8 cellular contexts compared by ENCODE assay signal in the genomic region with DNA sequence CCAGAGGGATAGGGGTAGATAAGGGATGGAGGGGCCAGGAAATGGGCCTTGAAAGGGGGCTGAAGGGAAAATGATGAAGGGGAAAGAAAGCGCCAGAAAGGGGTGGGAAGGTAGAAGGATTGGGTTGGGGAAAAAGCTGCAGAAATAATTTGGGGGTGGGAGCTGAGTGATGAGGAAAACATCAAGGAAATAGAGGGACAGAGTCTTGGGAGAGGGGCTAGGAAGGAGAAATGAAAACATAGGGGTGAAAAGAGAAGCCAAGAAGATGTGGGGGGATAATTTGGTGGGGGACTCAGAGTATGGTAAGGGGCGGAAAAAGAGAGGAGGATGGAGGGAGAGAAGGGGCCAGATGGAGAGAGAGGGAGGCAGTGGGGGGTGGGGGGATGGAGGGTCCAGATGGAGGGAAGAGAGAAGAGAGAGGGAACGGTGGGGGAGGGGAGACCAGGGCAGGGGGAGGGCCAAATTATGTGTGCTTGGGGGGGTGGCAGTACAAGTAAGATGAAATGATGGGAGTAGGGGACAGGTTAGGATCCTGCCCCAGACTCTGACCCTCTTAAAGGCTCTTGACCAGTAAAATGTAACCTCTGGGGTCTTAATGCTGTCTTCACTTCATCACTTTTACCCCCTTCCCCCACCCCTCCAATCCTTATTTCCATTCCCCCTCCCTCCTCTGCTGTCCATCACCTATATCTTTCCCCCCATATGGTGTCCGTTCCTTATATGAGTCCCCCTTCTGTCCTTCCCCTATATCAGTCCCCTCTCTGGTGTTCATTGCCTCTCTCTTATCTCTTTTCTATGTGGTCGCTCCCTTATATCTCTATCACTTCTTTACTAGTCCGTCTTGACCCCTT. TPM values are rescaled to one million over a fixed set of nuclear protein-coding genes. Genes with fewer than 3 reads are reported as not detected.
DNase-seq lines count a peak whose midpoint lies in the region; ATAC-seq and TF ChIP-seq lines count a peak whose summit lies in the region.

No MANE protein-coding gene starts in this region.

- H3K36me3 Mint-ChIP-seq in CD8-positive, alpha-beta T cell = peaks cover 17% of the 10 kb centered on the region
- H3K36me3 Mint-ChIP-seq in neural progenitor cell = peaks cover 15% of the 10 kb centered on the region

- H3K79me2 ChIP-seq in Loucy (ENCODE audit: insufficient read depth, low read length) (peaks cover 42% of the 10 kb centered on the region), neural progenitor cell (ENCODE audit: low read depth) (peaks cover 72% of the 10 kb centered on the region)

- H3K9me3 Mint-ChIP-seq in CD8-positive, alpha-beta T cell = no peaks in the 10 kb centered on the region
- no peaks in the 10 kb centered on the region for H3K9me3 Mint-ChIP-seq in neural progenitor cell

- TF ChIP-seq CTCF in CD8-positive, alpha-beta T cell (IDR thresholded peaks at IDR 0.05) = no peak
- TF ChIP-seq CTCF in Loucy (conservative IDR thresholded peaks at IDR 0.05; ENCODE audit: low read length) (no peak), cardiac fibroblast (IDR thresholded peaks at IDR 0.05; ENCODE audit: low read depth, low read length) (no peak), neural progenitor cell (IDR thresholded peaks at IDR 0.05) (no peak)

- no peak for DNase-seq in CD8-positive, alpha-beta T cell
- DNase-seq in cardiac fibroblast (ENCODE audit: low read depth in 2 of 2) (peak in 1 of 2 donors; percentile 19), neural progenitor cell (ENCODE audit: low spot score) (no peak), UCSD-AML1 (lab: John Stamatoyannopoulos, UW; ENCODE audit: unreplicated experiment) (no peak), DMS79 treated with DMSO at 0.1 percent for 48 hours (lab: John Stamatoyannopoulos, UW) (no peak)
- DNase-seq in activated effector memory CD4-positive, alpha-beta T cell treated with Interleukin-2 at 50 U/mL for 16 hours = no peak

- H2AFZ ChIP-seq in Loucy (ENCODE audit: low read length) (no peak overlapping the region), neural progenitor cell (replicated peaks) (no peak overlapping the region)

- H3K27me3 ChIP-seq in CD8-positive, alpha-beta T cell (ENCODE audit: insufficient read depth, low read length) = no peaks in the 10 kb centered on the region
- H3K27me3 ChIP-seq in Loucy (ENCODE audit: insufficient read depth, low read length, poor library complexity, severe bottlenecking) (no peaks in the 10 kb centered on the region), neural progenitor cell (no peaks in the 10 kb centered on the region)

- peaks cover 75% of the 10 kb centered on the region for H3K4me1 Mint-ChIP-seq in CD8-positive, alpha-beta T cell (ENCODE audit: low read depth)
- H3K4me1 Mint-ChIP-seq in neural progenitor cell = peaks cover 72% of the 10 kb centered on the region

- H3K27me3 Mint-ChIP-seq in CD8-positive, alpha-beta T cell (ENCODE audit: low read depth) = no peaks in the 10 kb centered on the region
- peaks cover 4% of the 10 kb centered on the region for H3K27me3 Mint-ChIP-seq in neural progenitor cell (ENCODE audit: insufficient read depth, low read depth)

- POLR2A ChIA-PET in CD8-positive, alpha-beta T cell (lab: Charles Lee) = no interaction called here

- no peaks in the 10 kb centered on the region for H3K36me3 ChIP-seq in CD8-positive, alpha-beta T cell (ENCODE audit: insufficient read depth, low read length)
- no peaks in the 10 kb centered on the region for H3K36me3 ChIP-seq in Loucy (ENCODE audit: insufficient read depth, low read length)
- no peaks in the 10 kb centered on the region for H3K36me3 ChIP-seq in neural progenitor cell

- no peak for ATAC-seq in CD8-positive, alpha-beta T cell
- no peak for ATAC-seq in HG02571 (IDR thresholded peaks at IDR 0.05; ENCODE audit: unreplicated experiment)

- H3K9me2 ChIP-seq in Loucy (replicated peaks; ENCODE audit: low read depth, low read length) = no peaks in the 10 kb centered on the region

- intact Hi-C loops in CD8-positive, alpha-beta T cell (cut with DNase I, micrococcal nuclease) = loop anchor here in 1 of 2 experiments (10.0 kb wide), 1 partner anchor 274 kb away; no protein-coding TSS in a partner anchor

- CTCF ChIA-PET in CD8-positive, alpha-beta T cell (lab: Charles Lee) = no interaction called here

- no peak overlapping the region for H3K4me3 ChIP-seq in CD8-positive, alpha-beta T cell (ENCODE audit: low read depth, low read length)
- H3K4me3 ChIP-seq in Loucy (ENCODE audit: low read length, poor library complexity, severe bottlenecking) (peak overlapping the region; percentile 78), cardiac fibroblast (replicated peaks in 1 of 2; ENCODE audit: low read depth in 2 of 2, low read length in 2 of 2) (peak overlapping the region; percentile 42 to 44), neural progenitor cell (peak overlapping the region; percentile 84)

- no peaks in the 10 kb centered on the region for H3K9me3 ChIP-seq in CD8-positive, alpha-beta T cell (ENCODE audit: low read length)
- H3K9me3 ChIP-seq in Loucy (ENCODE audit: insufficient read depth, low read depth, low read length) = no peaks in the 10 kb centered on the region
- H3K9me3 ChIP-seq in neural progenitor cell (ENCODE audit: low read depth) = no peaks in the 10 kb centered on the region

- H3K4me3 Mint-ChIP-seq in CD8-positive, alpha-beta T cell = peak overlapping the region; percentile 46
- peak overlapping the region; percentile 91 for H3K4me3 Mint-ChIP-seq in neural progenitor cell

- H3K4me1 ChIP-seq in CD8-positive, alpha-beta T cell (ENCODE audit: insufficient read depth, low read length) = peaks cover 61% of the 10 kb centered on the region
- H3K4me1 ChIP-seq in Loucy (ENCODE audit: insufficient read depth, low read length, poor library complexity, severe bottlenecking) = peaks cover 54% of the 10 kb centered on the region
- peaks cover 40% of the 10 kb centered on the region for H3K4me1 ChIP-seq in neural progenitor cell

- H3K4me2 ChIP-seq in Loucy (ENCODE audit: low read depth, low read length, poor library complexity, severe bottlenecking) (peak overlapping the region; percentile 59), neural progenitor cell (peak overlapping the region; percentile 88)

- H3K27ac ChIP-seq in CD8-positive, alpha-beta T cell (ENCODE audit: low read depth, low read length) = no peak overlapping the region
- H3K27ac ChIP-seq in neural progenitor cell = no peak overlapping the region

- H3F3A ChIP-seq in Loucy (ENCODE audit: low read depth) = no peaks in the 10 kb centered on the region
- H3F3A ChIP-seq in neural progenitor cell (ENCODE audit: low read depth) = peaks cover 42% of the 10 kb centered on the region

- H4K20me1 ChIP-seq in Loucy (ENCODE audit: insufficient read depth, low read length, poor library complexity, severe bottlenecking) (peaks cover 20% of the 10 kb centered on the region), neural progenitor cell (ENCODE audit: low read depth) (peaks cover 3% of the 10 kb centered on the region)

- H3K9ac ChIP-seq in Loucy (ENCODE audit: low read depth, low read length, poor library complexity, severe bottlenecking) = peak overlapping the region; percentile 78
- H3K9ac ChIP-seq in neural progenitor cell = peak overlapping the region; percentile 42

- peak overlapping the region; percentile 70 for H3K27ac Mint-ChIP-seq in CD8-positive, alpha-beta T cell
- peak overlapping the region; percentile 50 for H3K27ac Mint-ChIP-seq in neural progenitor cell

RNA-seq across cellular contexts. Expression of gene SYNGAP1, which starts 0.9 kb away (rescaled TPM):
- 10 to 100 TPM; 54.3 to 64.1 TPM for total RNA-seq in CD8-positive, alpha-beta T cell
- total RNA-seq in neural progenitor cell (ENCODE audit: low replicate concordance) = 14.1 and 29.7 TPM in 2 replicates

RNA-seq across cellular contexts. Expression of gene CUTA, which starts 2.8 kb away (rescaled TPM):
- total RNA-seq in CD8-positive, alpha-beta T cell = 100 to 1,000 TPM; 159 to 177 TPM
- 118 and 186 TPM in 2 replicates for total RNA-seq in neural progenitor cell (ENCODE audit: low replicate concordance)

RNA-seq across cellular contexts. Expression of gene PHF1, which starts 9.9 kb away (rescaled TPM):
- total RNA-seq in CD8-positive, alpha-beta T cell = 100 to 1,000 TPM; 560 to 588 TPM
- 25.6 and 55.8 TPM in 2 replicates for total RNA-seq in neural progenitor cell (ENCODE audit: low replicate concordance)

RNA-seq across cellular contexts. Expression of gene KIFC1, which starts 29.1 kb away (rescaled TPM):
- total RNA-seq in CD8-positive, alpha-beta T cell = 1 to 10 TPM; 1.6 to 2.1 TPM
- total RNA-seq in neural progenitor cell (ENCODE audit: low replicate concordance) = 93.9 and 179 TPM in 2 replicates

RNA-seq across cellular contexts. Expression of gene ZBTB9, which starts 33.7 kb away (rescaled TPM):
- 1 to 10 TPM; 7.1 to 9.5 TPM for total RNA-seq in CD8-positive, alpha-beta T cell
- total RNA-seq in neural progenitor cell (ENCODE audit: low replicate concordance) = 10.2 and 12.7 TPM in 2 replicates
